Comparison of ENCODE assay signal across 3 cellular contexts in the genomic region with DNA sequence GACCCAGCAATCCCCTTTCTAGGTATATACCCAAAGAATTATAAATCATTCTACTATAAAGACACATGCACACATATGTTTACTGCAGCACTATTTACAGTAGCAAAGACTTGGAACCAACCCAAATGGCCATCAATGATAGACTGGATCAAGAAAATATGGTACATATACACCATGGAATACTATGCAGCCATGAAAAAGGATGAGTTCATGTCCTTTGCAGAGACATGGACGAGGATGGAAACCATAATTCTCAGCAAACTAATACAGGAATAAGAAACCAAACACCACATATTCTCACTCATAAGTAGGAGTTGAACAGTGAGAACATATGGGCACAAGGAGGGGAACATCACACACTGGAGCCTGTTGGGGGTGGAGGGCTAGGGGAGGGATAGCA.
DNase-seq lines count a peak whose midpoint lies in the region; ATAC-seq, FAIRE-seq and TF ChIP-seq lines count a peak whose summit lies in the region.
"Not testable (repeated sequence)": the region's sequence is repeated elsewhere in the genome, so short reads cannot be mapped to it uniquely, and the experiment has no call there.

No MANE protein-coding gene starts in this region.

- TF ChIP-seq POLR2A in K562 (conservative IDR thresholded peaks at IDR 0.05), result not testable (repeated sequence)

- intact Hi-C loops in K562 (cut with micrococcal nuclease), result not testable (repeated sequence)

- in situ Hi-C loops in K562 (cut with MboI), result not testable (repeated sequence)

- not testable (repeated sequence) for H3K4me1 ChIP-seq in HEK293 (ENCODE audit: control insufficient read depth, insufficient read depth, low read length); K562 (replicated peaks in 1 of 2; ENCODE audit: control insufficient read depth in 2 of 2, insufficient read depth in 2 of 2, low read length in 2 of 2)
- H3K4me1 ChIP-seq in parathyroid adenoma, result peaks cover 41% of the 10 kb centered on the region

- H3K9ac ChIP-seq in K562 (ENCODE audit: insufficient read depth in 1 of 2, low read depth in 2 of 2, low read length in 2 of 2); parathyroid adenoma: not testable (repeated sequence)

- not testable (repeated sequence) for H3K4me2 ChIP-seq in K562 (ENCODE audit: insufficient read depth, low read length); parathyroid adenoma (ENCODE audit: low read length)

- H3K79me2 ChIP-seq in K562 (ENCODE audit: control insufficient read depth, insufficient read depth, low read length), result not testable (repeated sequence)
- H3K79me2 ChIP-seq in parathyroid adenoma, result peaks cover 15% of the 10 kb centered on the region

- TF ChIP-seq CTCF in HEK293 (tag by site-specific recombination; IDR thresholded peaks at IDR 0.05); K562 (IDR thresholded peaks at IDR 0.05 in 2 of 3, conservative IDR thresholded peaks at IDR 0.05 in 1 of 3; ENCODE audit: insufficient read depth in 2 of 3, low read depth in 1 of 3, low read length in 3 of 3); parathyroid adenoma (IDR thresholded peaks at IDR 0.05): not testable (repeated sequence)

- H2AFZ ChIP-seq in K562 (ENCODE audit: low read depth, low read length); parathyroid adenoma: not testable (repeated sequence)

- 0% methylated on average over 1 of the region's 1 CpG for WGBS in K562 (ENCODE audit: insufficient coverage, low coverage, missing lambda C conversion rate)

- H3K36me3 ChIP-seq in HEK293 (ENCODE audit: control insufficient read depth in 2 of 2, insufficient read depth in 1 of 2, low read length in 2 of 2); K562 (ENCODE audit: control insufficient read depth, insufficient read depth, low read length): not testable (repeated sequence)
- peaks cover 13% of the 10 kb centered on the region for H3K36me3 ChIP-seq in parathyroid adenoma (ENCODE audit: control insufficient read depth, insufficient read depth, low read length)

- ATAC-seq in K562, result not testable (repeated sequence)

- not testable (repeated sequence) for H3K9me1 ChIP-seq in K562 (ENCODE audit: control insufficient read depth, insufficient read depth, low read length)

- not testable (repeated sequence) for TF ChIP-seq EP300 in K562 (IDR thresholded peaks at IDR 0.05; ENCODE audit: low read length)

- not testable (repeated sequence) for H3K27me3 ChIP-seq in K562 (ENCODE audit: control insufficient read depth in 2 of 2, insufficient read depth in 2 of 2, low read length in 2 of 2); parathyroid adenoma (ENCODE audit: control insufficient read depth, insufficient read depth, low read length)

- H3K9me3 ChIP-seq in HEK293 (ENCODE audit: control insufficient read depth, insufficient read depth, low read depth, low read length); K562 (replicated peaks; ENCODE audit: control insufficient read depth, insufficient read depth, low read depth, low read length); parathyroid adenoma (ENCODE audit: control insufficient read depth, low read length): not testable (repeated sequence)

- not testable (repeated sequence) for FAIRE-seq in K562 (lab: Jason Lieb, UNC)

- not testable (repeated sequence) for DNase-seq in K562 (ENCODE audit: extremely low read depth in 1 of 4, low spot score in 3 of 4)

- not testable (repeated sequence) for TF ChIP-seq RAD21 in K562 (CRISPR knock-in tag; conservative IDR thresholded peaks at IDR 0.05 in 1 of 2, IDR thresholded peaks at IDR 0.05 in 1 of 2)

- not testable (repeated sequence) for BruUV-seq in K562 (replicated peaks; lab: Mats Ljungman, UMichigan)

- POLR2A ChIA-PET in HEK293 (lab: Yijun Ruan, JAX); K562 (lab: Yijun Ruan, JAX): not testable (repeated sequence)

- H4K20me1 ChIP-seq in K562 (replicated peaks; ENCODE audit: control insufficient read depth, insufficient read depth, low read length), result not testable (repeated sequence)

- H3K4me3 ChIP-seq in HEK293 (ENCODE audit: low read depth, low read length); K562; parathyroid adenoma (ENCODE audit: low read depth, low read length): not testable (repeated sequence)

- not testable (repeated sequence) for H3K27ac ChIP-seq in HEK293 (ENCODE audit: extremely low read depth, low read depth, low read length); K562 (ENCODE audit: extremely low read depth, low read depth, low read length)
- H3K27ac ChIP-seq in parathyroid adenoma, result peak overlapping the region; percentile 84

- CTCF ChIA-PET in HEK293 (lab: Yijun Ruan, JAX), result interaction anchor here (0.6 kb wide), 1 partner anchor 60 kb away, joined by 4 read pairs; no protein-coding TSS in a partner anchor
- CTCF ChIA-PET in K562 (lab: Yijun Ruan, JAX; ENCODE audit: low intra/inter-chr PET ratio), result not testable (repeated sequence)

TF ChIP-seq in HEK293, 187 proteins besides CTCF, POLR2A, EP300 and RAD21:
- peak; percentile 89 for TF ChIP-seq ZNF146 (tag by site-specific recombination; IDR thresholded peaks at IDR 0.05)
- TF ChIP-seq, protein P1, sequence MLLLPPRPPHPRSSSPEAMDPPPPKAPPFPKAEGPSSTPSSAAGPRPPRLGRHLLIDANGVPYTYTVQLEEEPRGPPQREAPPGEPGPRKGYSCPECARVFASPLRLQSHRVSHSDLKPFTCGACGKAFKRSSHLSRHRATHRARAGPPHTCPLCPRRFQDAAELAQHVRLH (tag by site-specific recombination; IDR thresholded peaks at IDR 0.05), result 0 out of 2 replicates have a peak, but pooled peaks have one; percentile 35

TF ChIP-seq in K562, 482 proteins besides CTCF, POLR2A, EP300 and RAD21:
- TF ChIP-seq RBM25 (IDR thresholded peaks at IDR 0.05; ENCODE audit: low read depth, low read length, severe bottlenecking) (peak; percentile 44), ZNF146 (CRISPR knock-in tag; IDR thresholded peaks at IDR 0.05; ENCODE audit: unreplicated experiment) (peak; percentile 96)
